1 cellular context compared by ENCODE assay signal in the genomic region with DNA sequence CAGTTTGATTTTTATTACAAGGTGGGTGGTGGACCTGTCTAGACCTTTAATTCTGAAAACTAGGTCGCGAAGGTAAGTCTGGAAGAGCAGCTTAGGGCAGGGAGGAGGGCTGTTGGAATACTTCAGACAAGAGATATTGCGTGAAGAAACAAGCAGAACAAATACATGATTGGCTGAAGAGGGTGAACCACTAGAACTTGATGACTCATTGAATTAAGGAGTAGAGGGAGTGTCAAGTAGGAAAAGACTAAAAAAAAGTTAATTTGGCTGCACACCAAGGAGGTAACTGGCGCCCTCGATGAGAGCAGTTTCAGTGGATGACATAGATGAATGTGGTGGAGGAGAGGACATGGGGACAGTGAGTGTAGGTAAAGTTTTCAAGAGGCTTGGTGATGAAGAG.
TF ChIP-seq lines count a peak whose summit lies in the region.

No MANE protein-coding gene starts in this region.

TF ChIP-seq in GM23338, 12 proteins besides CTCF, POLR2A, EP300 and RAD21 (continued from another document):
- TF ChIP-seq, protein P1, sequence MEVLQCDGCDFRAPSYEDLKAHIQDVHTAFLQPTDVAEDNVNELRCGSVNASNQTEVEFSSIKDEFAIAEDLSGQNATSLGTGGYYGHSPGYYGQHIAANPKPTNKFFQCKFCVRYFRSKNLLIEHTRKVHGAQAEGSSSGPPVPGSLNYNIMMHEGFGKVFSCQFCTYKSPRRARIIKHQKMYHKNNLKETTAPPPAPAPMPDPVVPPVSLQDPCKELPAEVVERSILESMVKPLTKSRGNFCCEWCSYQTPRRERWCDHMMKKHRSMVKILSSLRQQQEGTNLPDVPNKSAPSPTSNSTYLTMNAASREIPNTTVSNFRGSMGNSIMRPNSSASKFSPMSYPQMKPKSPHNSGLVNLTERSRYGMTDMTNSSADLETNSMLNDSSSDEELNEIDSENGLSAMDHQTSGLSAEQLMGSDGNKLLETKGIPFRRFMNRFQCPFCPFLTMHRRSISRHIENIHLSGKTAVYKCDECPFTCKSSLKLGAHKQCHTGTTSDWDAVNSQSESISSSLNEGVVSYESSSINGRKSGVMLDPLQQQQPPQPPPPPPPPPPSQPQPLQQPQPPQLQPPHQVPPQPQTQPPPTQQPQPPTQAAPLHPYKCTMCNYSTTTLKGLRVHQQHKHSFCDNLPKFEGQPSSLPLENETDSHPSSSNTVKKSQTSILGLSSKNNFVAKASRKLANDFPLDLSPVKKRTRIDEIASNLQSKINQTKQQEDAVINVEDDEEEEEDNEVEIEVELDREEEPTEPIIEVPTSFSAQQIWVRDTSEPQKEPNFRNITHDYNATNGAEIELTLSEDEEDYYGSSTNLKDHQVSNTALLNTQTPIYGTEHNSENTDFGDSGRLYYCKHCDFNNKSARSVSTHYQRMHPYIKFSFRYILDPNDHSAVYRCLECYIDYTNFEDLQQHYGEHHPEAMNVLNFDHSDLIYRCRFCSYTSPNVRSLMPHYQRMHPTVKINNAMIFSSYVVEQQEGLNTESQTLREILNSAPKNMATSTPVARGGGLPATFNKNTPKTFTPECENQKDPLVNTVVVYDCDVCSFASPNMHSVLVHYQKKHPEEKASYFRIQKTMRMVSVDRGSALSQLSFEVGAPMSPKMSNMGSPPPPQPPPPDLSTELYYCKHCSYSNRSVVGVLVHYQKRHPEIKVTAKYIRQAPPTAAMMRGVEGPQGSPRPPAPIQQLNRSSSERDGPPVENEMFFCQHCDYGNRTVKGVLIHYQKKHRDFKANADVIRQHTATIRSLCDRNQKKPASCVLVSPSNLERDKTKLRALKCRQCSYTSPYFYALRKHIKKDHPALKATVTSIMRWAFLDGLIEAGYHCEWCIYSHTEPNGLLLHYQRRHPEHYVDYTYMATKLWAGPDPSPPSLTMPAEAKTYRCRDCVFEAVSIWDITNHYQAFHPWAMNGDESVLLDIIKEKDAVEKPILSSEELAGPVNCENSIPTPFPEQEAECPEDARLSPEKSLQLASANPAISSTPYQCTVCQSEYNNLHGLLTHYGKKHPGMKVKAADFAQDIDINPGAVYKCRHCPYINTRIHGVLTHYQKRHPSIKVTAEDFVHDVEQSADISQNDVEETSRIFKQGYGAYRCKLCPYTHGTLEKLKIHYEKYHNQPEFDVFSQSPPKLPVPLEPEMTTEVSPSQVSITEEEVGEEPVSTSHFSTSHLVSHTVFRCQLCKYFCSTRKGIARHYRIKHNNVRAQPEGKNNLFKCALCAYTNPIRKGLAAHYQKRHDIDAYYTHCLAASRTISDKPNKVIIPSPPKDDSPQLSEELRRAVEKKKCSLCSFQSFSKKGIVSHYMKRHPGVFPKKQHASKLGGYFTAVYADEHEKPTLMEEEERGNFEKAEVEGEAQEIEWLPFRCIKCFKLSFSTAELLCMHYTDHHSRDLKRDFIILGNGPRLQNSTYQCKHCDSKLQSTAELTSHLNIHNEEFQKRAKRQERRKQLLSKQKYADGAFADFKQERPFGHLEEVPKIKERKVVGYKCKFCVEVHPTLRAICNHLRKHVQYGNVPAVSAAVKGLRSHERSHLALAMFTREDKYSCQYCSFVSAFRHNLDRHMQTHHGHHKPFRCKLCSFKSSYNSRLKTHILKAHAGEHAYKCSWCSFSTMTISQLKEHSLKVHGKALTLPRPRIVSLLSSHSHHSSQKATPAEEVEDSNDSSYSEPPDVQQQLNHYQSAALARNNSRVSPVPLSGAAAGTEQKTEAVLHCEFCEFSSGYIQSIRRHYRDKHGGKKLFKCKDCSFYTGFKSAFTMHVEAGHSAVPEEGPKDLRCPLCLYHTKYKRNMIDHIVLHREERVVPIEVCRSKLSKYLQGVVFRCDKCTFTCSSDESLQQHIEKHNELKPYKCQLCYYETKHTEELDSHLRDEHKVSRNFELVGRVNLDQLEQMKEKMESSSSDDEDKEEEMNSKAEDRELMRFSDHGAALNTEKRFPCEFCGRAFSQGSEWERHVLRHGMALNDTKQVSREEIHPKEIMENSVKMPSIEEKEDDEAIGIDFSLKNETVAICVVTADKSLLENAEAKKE (CRISPR knock-in tag; IDR thresholded peaks at IDR 0.05): no peak
- TF ChIP-seq ETS1 (IDR thresholded peaks at IDR 0.05) (no peak), ZNF331 (CRISPR knock-in tag; IDR thresholded peaks at IDR 0.05; ENCODE audit: low read depth) (no peak), NANOG (IDR thresholded peaks at IDR 0.05; ENCODE audit: borderline replicate concordance) (no peak), EZH2phosphoT487 (IDR thresholded peaks at IDR 0.05; ENCODE audit: unreplicated experiment) (no peak), ZNF114 (CRISPR knock-in tag; IDR thresholded peaks at IDR 0.05) (no peak)
